Comparison of ENCODE assay signal across 1 cellular context in the genomic region with DNA sequence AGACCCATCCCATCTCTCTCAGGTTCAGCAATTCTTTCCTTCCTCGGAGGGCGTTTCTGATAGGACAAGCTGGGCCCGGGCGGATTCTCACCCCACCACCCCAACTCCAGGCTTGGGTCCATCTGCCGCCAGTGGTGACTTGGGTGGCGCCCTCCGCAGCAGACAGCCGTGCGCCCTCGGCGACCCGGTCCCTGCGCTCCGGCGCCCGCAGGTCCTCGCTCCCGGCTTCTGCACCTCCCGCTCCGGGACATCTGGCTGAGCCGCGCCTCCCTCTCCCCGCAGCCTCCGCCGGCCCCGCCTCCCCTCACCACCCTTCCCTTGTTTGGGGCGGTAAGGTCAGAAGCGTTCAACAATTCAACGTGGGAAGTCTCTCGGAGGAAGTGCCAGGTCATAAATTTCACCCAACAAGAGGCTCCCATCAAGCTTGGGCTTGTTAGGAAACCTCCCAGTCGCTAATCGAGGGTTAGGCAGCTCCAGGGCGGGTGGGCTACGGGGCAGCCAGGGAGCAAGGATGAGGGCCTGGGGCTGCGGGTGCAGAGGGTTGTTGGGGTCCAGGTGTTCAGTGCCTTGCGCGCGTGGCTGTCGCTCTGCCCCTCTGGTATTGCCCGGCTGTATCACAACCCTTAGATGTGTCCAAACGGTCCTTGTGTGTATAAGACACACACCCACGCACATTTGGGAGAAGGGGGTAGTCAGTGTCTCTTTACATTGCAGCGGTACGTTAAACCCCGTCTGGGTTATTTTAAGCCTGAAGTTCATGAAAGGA.
TF ChIP-seq lines count a peak whose summit lies in the region.

No MANE protein-coding gene starts in this region.

TF ChIP-seq in HEK293, 187 proteins besides CTCF, POLR2A, EP300 and RAD21 (continued from another document and continues in another):
- TF ChIP-seq ZNF394 (tag by site-specific recombination; IDR thresholded peaks at IDR 0.05; ENCODE audit: borderline replicate concordance) (no peak; the same call in 1 of the 2 replicates), SP3 (tag by site-specific recombination; IDR thresholded peaks at IDR 0.05) (peak; percentile 53), MZF1 (tag by site-specific recombination; IDR thresholded peaks at IDR 0.05; ENCODE audit: borderline replicate concordance) (no peak), ZBTB8A (tag by site-specific recombination; IDR thresholded peaks at IDR 0.05) (peak; percentile 83), ZNF214 (tag by site-specific recombination; IDR thresholded peaks at IDR 0.05; ENCODE audit: borderline replicate concordance) (no peak), ZNF571 (tag by site-specific recombination; IDR thresholded peaks at IDR 0.05) (no peak), ZNF768 (tag by site-specific recombination; IDR thresholded peaks at IDR 0.05) (no peak), ZIC2 (tag by site-specific recombination; IDR thresholded peaks at IDR 0.05) (peak; percentile 65), RBAK (tag by site-specific recombination; IDR thresholded peaks at IDR 0.05) (no peak), ZXDB (tag by site-specific recombination; IDR thresholded peaks at IDR 0.05) (no peak), ZSCAN30 (tag by site-specific recombination; IDR thresholded peaks at IDR 0.05) (no peak), ZNF114 (tag by site-specific recombination; IDR thresholded peaks at IDR 0.05) (no peak), ZNF585B (tag by site-specific recombination; IDR thresholded peaks at IDR 0.05) (no peak), PRDM4 (tag by site-specific recombination; IDR thresholded peaks at IDR 0.05) (no peak), ELK4 (IDR thresholded peaks at IDR 0.05; ENCODE audit: borderline replicate concordance, low read depth, low read length) (no peak), ZNF555 (tag by site-specific recombination; conservative IDR thresholded peaks at IDR 0.05) (no peak), ZNF677 (tag by site-specific recombination; IDR thresholded peaks at IDR 0.05) (no peak), ZNF48 (tag by site-specific recombination; IDR thresholded peaks at IDR 0.05) (no peak), ZNF248 (tag by site-specific recombination; IDR thresholded peaks at IDR 0.05) (no peak), YY1 (tag by site-specific recombination; IDR thresholded peaks at IDR 0.05) (no peak), ZSCAN16 (tag by site-specific recombination; IDR thresholded peaks at IDR 0.05) (no peak), ZSCAN18 (tag by site-specific recombination; IDR thresholded peaks at IDR 0.05) (no peak), ZBTB10 (tag by site-specific recombination; IDR thresholded peaks at IDR 0.05) (no peak), SCRT2 (tag by site-specific recombination; IDR thresholded peaks at IDR 0.05) (peak; percentile 56), KLF9 (tag by site-specific recombination; IDR thresholded peaks at IDR 0.05; ENCODE audit: low read depth) (peak; percentile 76), ZNF473 (tag by site-specific recombination; IDR thresholded peaks at IDR 0.05) (no peak), ZNF10 (tag by site-specific recombination; IDR thresholded peaks at IDR 0.05) (no peak), ZNF133 (tag by site-specific recombination; IDR thresholded peaks at IDR 0.05) (no peak), ZEB2 (tag by site-specific recombination; IDR thresholded peaks at IDR 0.05) (no peak), ZFHX2 (tag by site-specific recombination; conservative IDR thresholded peaks at IDR 0.05) (peak; percentile 55), ZNF426 (tag by site-specific recombination; IDR thresholded peaks at IDR 0.05) (no peak), HOXA7 (CRISPR knock-in tag; IDR thresholded peaks at IDR 0.05; ENCODE audit: borderline replicate concordance) (no peak), ZNF175 (tag by site-specific recombination; IDR thresholded peaks at IDR 0.05) (no peak), ZNF16 (tag by site-specific recombination; IDR thresholded peaks at IDR 0.05; ENCODE audit: low read depth) (no peak), ZNF138 (tag by site-specific recombination; IDR thresholded peaks at IDR 0.05; ENCODE audit: borderline replicate concordance) (no peak)
- TF ChIP-seq, protein P1, sequence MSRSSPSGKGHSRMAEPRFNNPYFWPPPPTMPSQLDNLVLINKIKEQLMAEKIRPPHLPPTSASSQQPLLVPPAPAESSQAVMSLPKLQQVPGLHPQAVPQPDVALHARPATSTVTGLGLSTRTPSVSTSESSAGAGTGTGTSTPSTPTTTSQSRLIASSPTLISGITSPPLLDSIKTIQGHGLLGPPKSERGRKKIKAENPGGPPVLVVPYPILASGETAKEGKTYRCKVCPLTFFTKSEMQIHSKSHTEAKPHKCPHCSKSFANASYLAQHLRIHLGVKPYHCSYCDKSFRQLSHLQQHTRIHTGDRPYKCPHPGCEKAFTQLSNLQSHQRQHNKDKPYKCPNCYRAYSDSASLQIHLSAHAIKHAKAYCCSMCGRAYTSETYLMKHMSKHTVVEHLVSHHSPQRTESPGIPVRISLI (tag by site-specific recombination; IDR thresholded peaks at IDR 0.05): no peak
- TF ChIP-seq, protein P2, sequence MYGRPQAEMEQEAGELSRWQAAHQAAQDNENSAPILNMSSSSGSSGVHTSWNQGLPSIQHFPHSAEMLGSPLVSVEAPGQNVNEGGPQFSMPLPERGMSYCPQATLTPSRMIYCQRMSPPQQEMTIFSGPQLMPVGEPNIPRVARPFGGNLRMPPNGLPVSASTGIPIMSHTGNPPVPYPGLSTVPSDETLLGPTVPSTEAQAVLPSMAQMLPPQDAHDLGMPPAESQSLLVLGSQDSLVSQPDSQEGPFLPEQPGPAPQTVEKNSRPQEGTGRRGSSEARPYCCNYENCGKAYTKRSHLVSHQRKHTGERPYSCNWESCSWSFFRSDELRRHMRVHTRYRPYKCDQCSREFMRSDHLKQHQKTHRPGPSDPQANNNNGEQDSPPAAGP (tag by site-specific recombination; IDR thresholded peaks at IDR 0.05): peak; percentile 67
- TF ChIP-seq, protein P3, sequence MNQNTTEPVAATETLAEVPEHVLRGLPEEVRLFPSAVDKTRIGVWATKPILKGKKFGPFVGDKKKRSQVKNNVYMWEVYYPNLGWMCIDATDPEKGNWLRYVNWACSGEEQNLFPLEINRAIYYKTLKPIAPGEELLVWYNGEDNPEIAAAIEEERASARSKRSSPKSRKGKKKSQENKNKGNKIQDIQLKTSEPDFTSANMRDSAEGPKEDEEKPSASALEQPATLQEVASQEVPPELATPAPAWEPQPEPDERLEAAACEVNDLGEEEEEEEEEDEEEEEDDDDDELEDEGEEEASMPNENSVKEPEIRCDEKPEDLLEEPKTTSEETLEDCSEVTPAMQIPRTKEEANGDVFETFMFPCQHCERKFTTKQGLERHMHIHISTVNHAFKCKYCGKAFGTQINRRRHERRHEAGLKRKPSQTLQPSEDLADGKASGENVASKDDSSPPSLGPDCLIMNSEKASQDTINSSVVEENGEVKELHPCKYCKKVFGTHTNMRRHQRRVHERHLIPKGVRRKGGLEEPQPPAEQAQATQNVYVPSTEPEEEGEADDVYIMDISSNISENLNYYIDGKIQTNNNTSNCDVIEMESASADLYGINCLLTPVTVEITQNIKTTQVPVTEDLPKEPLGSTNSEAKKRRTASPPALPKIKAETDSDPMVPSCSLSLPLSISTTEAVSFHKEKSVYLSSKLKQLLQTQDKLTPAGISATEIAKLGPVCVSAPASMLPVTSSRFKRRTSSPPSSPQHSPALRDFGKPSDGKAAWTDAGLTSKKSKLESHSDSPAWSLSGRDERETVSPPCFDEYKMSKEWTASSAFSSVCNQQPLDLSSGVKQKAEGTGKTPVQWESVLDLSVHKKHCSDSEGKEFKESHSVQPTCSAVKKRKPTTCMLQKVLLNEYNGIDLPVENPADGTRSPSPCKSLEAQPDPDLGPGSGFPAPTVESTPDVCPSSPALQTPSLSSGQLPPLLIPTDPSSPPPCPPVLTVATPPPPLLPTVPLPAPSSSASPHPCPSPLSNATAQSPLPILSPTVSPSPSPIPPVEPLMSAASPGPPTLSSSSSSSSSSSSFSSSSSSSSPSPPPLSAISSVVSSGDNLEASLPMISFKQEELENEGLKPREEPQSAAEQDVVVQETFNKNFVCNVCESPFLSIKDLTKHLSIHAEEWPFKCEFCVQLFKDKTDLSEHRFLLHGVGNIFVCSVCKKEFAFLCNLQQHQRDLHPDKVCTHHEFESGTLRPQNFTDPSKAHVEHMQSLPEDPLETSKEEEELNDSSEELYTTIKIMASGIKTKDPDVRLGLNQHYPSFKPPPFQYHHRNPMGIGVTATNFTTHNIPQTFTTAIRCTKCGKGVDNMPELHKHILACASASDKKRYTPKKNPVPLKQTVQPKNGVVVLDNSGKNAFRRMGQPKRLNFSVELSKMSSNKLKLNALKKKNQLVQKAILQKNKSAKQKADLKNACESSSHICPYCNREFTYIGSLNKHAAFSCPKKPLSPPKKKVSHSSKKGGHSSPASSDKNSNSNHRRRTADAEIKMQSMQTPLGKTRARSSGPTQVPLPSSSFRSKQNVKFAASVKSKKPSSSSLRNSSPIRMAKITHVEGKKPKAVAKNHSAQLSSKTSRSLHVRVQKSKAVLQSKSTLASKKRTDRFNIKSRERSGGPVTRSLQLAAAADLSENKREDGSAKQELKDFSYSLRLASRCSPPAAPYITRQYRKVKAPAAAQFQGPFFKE (tag by site-specific recombination; IDR thresholded peaks at IDR 0.05; ENCODE audit: borderline replicate concordance): no peak
- TF ChIP-seq, protein P4, sequence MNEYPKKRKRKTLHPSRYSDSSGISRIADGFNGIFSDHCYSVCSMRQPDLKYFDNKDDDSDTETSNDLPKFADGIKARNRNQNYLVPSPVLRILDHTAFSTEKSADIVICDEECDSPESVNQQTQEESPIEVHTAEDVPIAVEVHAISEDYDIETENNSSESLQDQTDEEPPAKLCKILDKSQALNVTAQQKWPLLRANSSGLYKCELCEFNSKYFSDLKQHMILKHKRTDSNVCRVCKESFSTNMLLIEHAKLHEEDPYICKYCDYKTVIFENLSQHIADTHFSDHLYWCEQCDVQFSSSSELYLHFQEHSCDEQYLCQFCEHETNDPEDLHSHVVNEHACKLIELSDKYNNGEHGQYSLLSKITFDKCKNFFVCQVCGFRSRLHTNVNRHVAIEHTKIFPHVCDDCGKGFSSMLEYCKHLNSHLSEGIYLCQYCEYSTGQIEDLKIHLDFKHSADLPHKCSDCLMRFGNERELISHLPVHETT (tag by site-specific recombination; IDR thresholded peaks at IDR 0.05): no peak
- TF ChIP-seq, protein P5, sequence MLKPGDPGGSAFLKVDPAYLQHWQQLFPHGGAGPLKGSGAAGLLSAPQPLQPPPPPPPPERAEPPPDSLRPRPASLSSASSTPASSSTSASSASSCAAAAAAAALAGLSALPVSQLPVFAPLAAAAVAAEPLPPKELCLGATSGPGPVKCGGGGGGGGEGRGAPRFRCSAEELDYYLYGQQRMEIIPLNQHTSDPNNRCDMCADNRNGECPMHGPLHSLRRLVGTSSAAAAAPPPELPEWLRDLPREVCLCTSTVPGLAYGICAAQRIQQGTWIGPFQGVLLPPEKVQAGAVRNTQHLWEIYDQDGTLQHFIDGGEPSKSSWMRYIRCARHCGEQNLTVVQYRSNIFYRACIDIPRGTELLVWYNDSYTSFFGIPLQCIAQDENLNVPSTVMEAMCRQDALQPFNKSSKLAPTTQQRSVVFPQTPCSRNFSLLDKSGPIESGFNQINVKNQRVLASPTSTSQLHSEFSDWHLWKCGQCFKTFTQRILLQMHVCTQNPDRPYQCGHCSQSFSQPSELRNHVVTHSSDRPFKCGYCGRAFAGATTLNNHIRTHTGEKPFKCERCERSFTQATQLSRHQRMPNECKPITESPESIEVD (tag by site-specific recombination; IDR thresholded peaks at IDR 0.05): no peak
